10 cellular contexts compared by ENCODE assay signal in the genomic region with DNA sequence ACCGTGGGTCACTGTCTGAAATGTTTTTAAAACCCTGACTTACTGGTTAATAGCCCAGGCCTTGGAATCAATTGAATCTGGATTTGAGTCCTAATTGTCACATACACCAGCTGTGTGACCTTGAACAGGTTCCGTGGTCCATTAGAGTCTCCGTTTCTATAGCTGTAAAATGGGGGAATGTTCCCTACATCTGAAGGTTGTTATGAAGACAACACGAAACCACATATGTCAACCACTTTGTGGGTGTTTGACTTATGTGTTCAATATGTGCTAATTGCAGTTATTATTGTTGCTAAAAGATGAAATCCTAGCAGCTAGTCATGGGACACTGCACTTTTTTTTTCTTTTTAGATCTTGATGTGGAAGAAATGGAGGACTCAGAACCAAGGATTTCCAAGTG. TPM values are rescaled to one million over a fixed set of nuclear protein-coding genes. Genes with fewer than 3 reads are reported as not detected.
DNase-seq lines count a peak whose midpoint lies in the region; ATAC-seq, FAIRE-seq and TF ChIP-seq lines count a peak whose summit lies in the region.
"Had no signal": no experiment of that assay in that cellular context is flagged by ENCODE, and none has a peak within 500 bp of the region (broad histone marks: within the 10 kb centered on the region; RNA-seq: fewer than 3 reads in every experiment).

No MANE protein-coding gene starts in this region.

- peak overlapping the region; percentile 49 for H3K4me3 ChIP-seq in AG09309 (ENCODE audit: control insufficient read depth, low read depth, low read length)
- no peak overlapping the region for H3K4me3 ChIP-seq in PC-3 (ENCODE audit: low read length)
- H3K4me3 ChIP-seq in pancreas, result peak overlapping the region in 3 of 4 donors; percentile 69 to 73 (median 72)

- H3K4me3 Mint-ChIP-seq in effector memory CD8-positive, alpha-beta T cell, result peak overlapping the region; percentile 77 to 96

- BruUV-seq in PC-3 (replicated peaks; lab: Mats Ljungman, UMichigan), result TSS peak; percentile 32

- DNase-seq in AG09309 (ENCODE audit: low read depth) (no peak), PC-3 (no peak), pancreas (no peak), activated gamma-delta T cell (lab: John Stamatoyannopoulos, UW) (no peak), sciatic nerve (ENCODE audit: low spot score) (no peak), NCI-H524 (lab: John Stamatoyannopoulos, UW) (no peak)
- DNase-seq in effector memory CD8-positive, alpha-beta T cell, result no peak
- DNase-seq in activated CD8-positive, alpha-beta memory T cell treated with anti-CD3 and anti-CD28 coated beads, Interleukin-2, amount 50 U/mL, for 4 hours, result no peak
- DNase-seq: NCI-H187 treated with DMSO at 0.1 percent for 48 hours, T-helper 9 cell had no signal

- H3K27ac ChIP-seq in PC-3 (ENCODE audit: low read length), result no peak overlapping the region
- H3K27ac ChIP-seq in pancreas, result peak overlapping the region in 2 of 4 donors; percentile 95 to 97

- TF ChIP-seq CTCF in AG09309 (IDR thresholded peaks at IDR 0.05; ENCODE audit: control insufficient read depth, insufficient read depth, low read depth, low read length, missing control alignments) (no peak), PC-3 (conservative IDR thresholded peaks at IDR 0.05; ENCODE audit: low read depth, low read length) (no peak), pancreas (IDR thresholded peaks at IDR 0.05) (no peak)

- H3K9ac ChIP-seq in PC-3 (ENCODE audit: low read length), result no peak overlapping the region

- H3K27me3 ChIP-seq in PC-3 (ENCODE audit: low read length), result no peaks in the 10 kb centered on the region
- no peaks in the 10 kb centered on the region for H3K27me3 ChIP-seq in pancreas

- no peaks in the 10 kb centered on the region for H4K20me1 ChIP-seq in PC-3 (ENCODE audit: low read length)

- no peaks in the 10 kb centered on the region for H3F3A ChIP-seq in PC-3 (ENCODE audit: low read length, unreplicated experiment)

- H3K9me3 ChIP-seq in PC-3 (ENCODE audit: low read length) (no peaks in the 10 kb centered on the region), pancreas (no peaks in the 10 kb centered on the region)

- H3K4me1 Mint-ChIP-seq in effector memory CD8-positive, alpha-beta T cell (ENCODE audit: low read depth in 2 of 2), result peaks cover 33 to 67% of the 10 kb centered on the region in 2 donors

- no peak for FAIRE-seq in pancreas (lab: Jason Lieb, UNC)

- CTCF ChIA-PET in PC-3 (lab: Charles Lee), result no interaction called here

- peaks cover 42% of the 10 kb centered on the region for H3K36me3 Mint-ChIP-seq in effector memory CD8-positive, alpha-beta T cell (ENCODE audit: insufficient read depth)

- H3K27me3 Mint-ChIP-seq in effector memory CD8-positive, alpha-beta T cell, result no peaks in the 10 kb centered on the region

- peak overlapping the region; percentile 80; the same call in 1 of the 2 replicates for H3K4me2 ChIP-seq in PC-3 (ENCODE audit: low read length)

- no peaks in the 10 kb centered on the region; the same call in 1 of the 2 replicates for H3K79me2 ChIP-seq in PC-3 (ENCODE audit: low read length)

- peak overlapping the region; percentile 89 to 94 for H3K27ac Mint-ChIP-seq in effector memory CD8-positive, alpha-beta T cell

- H3K36me3 ChIP-seq in PC-3 (ENCODE audit: low read depth, low read length) (peaks cover 9% of the 10 kb centered on the region), pancreas (peaks cover 0 to 26% (median 0%) of the 10 kb centered on the region in 3 donors)

- WGBS in pancreas, 2 donors, result 20 to 25% methylated on average over 4 of the region's 4 CpGs

- no peak for ATAC-seq in PC-3
- peak; percentile 64 for ATAC-seq in effector memory CD8-positive, alpha-beta T cell (replicated peaks)
- no peak for ATAC-seq in pancreas
- no peak for ATAC-seq in sciatic nerve

- intact Hi-C loops in PC-3 (cut with micrococcal nuclease), result loop anchor here (2.0 kb wide), 1 partner anchor 37 kb away; no protein-coding TSS in a partner anchor
- intact Hi-C loops in pancreas (cut with DNase I), result no loop called here
- intact Hi-C loops in sciatic nerve (cut with DNase I), result no loop called here

- H3K4me1 ChIP-seq in PC-3 (ENCODE audit: insufficient read depth, low read length) (peaks cover 30% of the 10 kb centered on the region), pancreas (peaks cover 19 to 37% (median 32%) of the 10 kb centered on the region in 3 donors)

- no peaks in the 10 kb centered on the region for H3K9me2 ChIP-seq in PC-3 (replicated peaks; ENCODE audit: low read length)

- no peaks in the 10 kb centered on the region for H3K9me3 Mint-ChIP-seq in effector memory CD8-positive, alpha-beta T cell

- no peak overlapping the region for H2AFZ ChIP-seq in PC-3 (ENCODE audit: low read length)

- POLR2A ChIA-PET in PC-3 (lab: Charles Lee; ENCODE audit: unreplicated experiment), result no interaction called here

RNA-seq across cellular contexts. Expression of gene ZBTB38, which starts 35.3 kb away (rescaled TPM):
- total RNA-seq in PC-3 (2014; rRNA removed) (17.0 and 19.6 TPM in 2 replicates), pancreas (10 to 100 TPM; 29.4 to 46.8 (median 31.7) TPM), sciatic nerve (117 TPM)
- polyA plus RNA-seq in pancreas, result 10 to 100 TPM in 1 of 2 donors, 1 to 10 TPM in 1; 5.7 to 11.2 TPM
